ENCODE assay signal across 20 cellular contexts in genomic region chr17:19269641-19270040, GRCh38. TPM values are rescaled to one million over a fixed set of nuclear protein-coding genes. Genes with fewer than 3 reads are reported as not detected.
A peak's percentile ranks its signal among the peaks of the same experiment; 100 is the strongest.
DNase-seq lines count a peak whose midpoint lies in the region; ATAC-seq and TF ChIP-seq lines count a peak whose summit lies in the region.
"Had no signal": no experiment of that assay in that cellular context is flagged by ENCODE, and none has a peak within 500 bp of the region (broad histone marks: within the 10 kb centered on the region; RNA-seq: fewer than 3 reads in every experiment).

No MANE protein-coding gene starts in this region.

- peak in 1 of 5 donors; percentile 13 for DNase-seq in heart left ventricle
- DNase-seq in cardiac septum (ENCODE audit: low spot score): no peak
- no peak for DNase-seq in esophagus muscularis mucosa (ENCODE audit: extremely low spot score)
- no peak for DNase-seq in upper lobe of left lung
- DNase-seq in activated T-helper 1 cell treated with anti-CD3 and anti-CD28 coated beads, Interleukin-12 subunit alpha, Interleukin-12 subunit beta, Interleukin-2, Interleukin-4 antibody, amounts not matched to agents 30 ng/mL and 10 ng/mL and 1 ng/mL, durations not matched to agents 14 hours and 24 hours and 36 hours (ENCODE audit: low spot score): no peak
- DNase-seq in HuH-7.5 (ENCODE audit: low spot score): no peak
- DNase-seq: activated CD4-positive, CD25-positive, alpha-beta regulatory T cell treated with anti-CD3 and anti-CD28 coated beads, Interleukin-2, amount 50 U/mL, for 72 hours; activated naive CD4-positive, alpha-beta T cell treated with anti-CD3 and anti-CD28 coated beads for 36 hours; activated T-cell treated with anti-CD3 and anti-CD28 coated beads, Interleukin-2, amount 50 U/mL, for 4 hours; anterior cingulate cortex; BE2C; Calu3; HCEC 1CT; immature natural killer cell; NCI-H1417 treated with DMSO at 0.1 percent for 48 hours; NCI-H2107; NCI-H510A treated with DMSO at 0.1 percent for 48 hours had no signal

- TF ChIP-seq CTCF in heart left ventricle (IDR thresholded peaks at IDR 0.05) (no peak), esophagus muscularis mucosa (IDR thresholded peaks at IDR 0.05) (no peak), neutrophil (IDR thresholded peaks at IDR 0.05) (no peak), upper lobe of left lung (IDR thresholded peaks at IDR 0.05) (no peak)

- H3K27ac Mint-ChIP-seq in activated T-helper 1 cell treated with anti-CD3 and anti-CD28 coated beads, Interleukin-12 subunit alpha, Interleukin-12 subunit beta, Interleukin-2, Interleukin-4 antibody, amounts not matched to agents 30 ng/mL and 10 ng/mL and 1 ng/mL, durations not matched to agents 14 hours and 24 hours and 36 hours: no peak overlapping the region
- H3K27ac Mint-ChIP-seq: activated naive CD4-positive, alpha-beta T cell treated with anti-CD3 and anti-CD28 coated beads for 36 hours; immature natural killer cell; stimulated activated memory B cell treated with anti-CD40 and anti-IgM and Interleukin-4, amounts not matched to agents 10 μg/mL and 1 μg/mL and 100 μg/mL, for 72 hours had no signal

- no peaks in the 10 kb centered on the region for H3K9me3 Mint-ChIP-seq in activated T-helper 1 cell treated with anti-CD3 and anti-CD28 coated beads, Interleukin-12 subunit alpha, Interleukin-12 subunit beta, Interleukin-2, Interleukin-4 antibody, amounts not matched to agents 30 ng/mL and 10 ng/mL and 1 ng/mL, durations not matched to agents 14 hours and 24 hours and 36 hours
- H3K9me3 Mint-ChIP-seq: activated naive CD4-positive, alpha-beta T cell treated with anti-CD3 and anti-CD28 coated beads for 36 hours; activated T-cell treated with anti-CD3 and anti-CD28 coated beads, Interleukin-2, amount 50 U/mL, for 4 hours; immature natural killer cell; stimulated activated memory B cell treated with anti-CD40 and anti-IgM and Interleukin-4, amounts not matched to agents 10 μg/mL and 1 μg/mL and 100 μg/mL, for 72 hours had no signal

- intact Hi-C loops in heart left ventricle (cut with DNase I) (loop anchor here in 2 of 10 donors (2.0 kb wide), 2 partner anchors 17 to 19 kb away; no protein-coding TSS in a partner anchor), cardiac septum (cut with DNase I) (loop anchor here (5.0 kb wide), 1 partner anchor 48 kb away; no protein-coding TSS in a partner anchor), esophagus muscularis mucosa (cut with DNase I) (no loop called here)
- intact Hi-C loops in activated T-helper 1 cell treated with anti-CD3 and anti-CD28 coated beads, Interleukin-12 subunit alpha, Interleukin-12 subunit beta, Interleukin-2, Interleukin-4 antibody, amounts not matched to agents 30 ng/mL and 10 ng/mL and 1 ng/mL, durations not matched to agents 14 hours and 24 hours and 36 hours (cut with micrococcal nuclease): no loop called here

- no peak overlapping the region for H3K4me3 ChIP-seq in heart left ventricle
- no peak overlapping the region for H3K4me3 ChIP-seq in esophagus muscularis mucosa
- H3K4me3 ChIP-seq in neutrophil (ENCODE audit: low read depth in 1 of 2, low read length in 1 of 2): peak overlapping the region; percentile 31 to 39
- no peak overlapping the region for H3K4me3 ChIP-seq in upper lobe of left lung

- ATAC-seq in heart left ventricle (no peak), upper lobe of left lung (ENCODE audit: low FRiP score in 2 of 2) (no peak), GM19395 (IDR thresholded peaks at IDR 0.05; ENCODE audit: unreplicated experiment) (no peak)
- ATAC-seq: activated T-cell treated with anti-CD3 and anti-CD28 coated beads, Interleukin-2, amount 50 U/mL, for 4 hours; stimulated activated memory B cell treated with anti-CD40 and anti-IgM and Interleukin-4, amounts not matched to agents 10 μg/mL and 1 μg/mL and 100 μg/mL, for 72 hours had no signal

- TF ChIP-seq POLR2A in heart left ventricle (IDR thresholded peaks at IDR 0.05): no peak
- TF ChIP-seq POLR2A in esophagus muscularis mucosa (IDR thresholded peaks at IDR 0.05; ENCODE audit: low read depth): no peak
- no peak for TF ChIP-seq POLR2A in upper lobe of left lung (IDR thresholded peaks at IDR 0.05)

- no peaks in the 10 kb centered on the region for H3K27me3 ChIP-seq in heart left ventricle
- H3K27me3 ChIP-seq in esophagus muscularis mucosa: no peaks in the 10 kb centered on the region
- peaks cover 32% of the 10 kb centered on the region for H3K27me3 ChIP-seq in neutrophil
- no peaks in the 10 kb centered on the region for H3K27me3 ChIP-seq in upper lobe of left lung
- H3K27me3 ChIP-seq: BE2C had no signal

- no peaks in the 10 kb centered on the region for H3K36me3 Mint-ChIP-seq in activated T-helper 1 cell treated with anti-CD3 and anti-CD28 coated beads, Interleukin-12 subunit alpha, Interleukin-12 subunit beta, Interleukin-2, Interleukin-4 antibody, amounts not matched to agents 30 ng/mL and 10 ng/mL and 1 ng/mL, durations not matched to agents 14 hours and 24 hours and 36 hours (ENCODE audit: low read depth)
- H3K36me3 Mint-ChIP-seq: immature natural killer cell; stimulated activated memory B cell treated with anti-CD40 and anti-IgM and Interleukin-4, amounts not matched to agents 10 μg/mL and 1 μg/mL and 100 μg/mL, for 72 hours had no signal

- no peak overlapping the region for H3K4me3 Mint-ChIP-seq in activated T-helper 1 cell treated with anti-CD3 and anti-CD28 coated beads, Interleukin-12 subunit alpha, Interleukin-12 subunit beta, Interleukin-2, Interleukin-4 antibody, amounts not matched to agents 30 ng/mL and 10 ng/mL and 1 ng/mL, durations not matched to agents 14 hours and 24 hours and 36 hours
- H3K4me3 Mint-ChIP-seq: activated naive CD4-positive, alpha-beta T cell treated with anti-CD3 and anti-CD28 coated beads for 36 hours; activated T-cell treated with anti-CD3 and anti-CD28 coated beads, Interleukin-2, amount 50 U/mL, for 4 hours; immature natural killer cell; stimulated activated memory B cell treated with anti-CD40 and anti-IgM and Interleukin-4, amounts not matched to agents 10 μg/mL and 1 μg/mL and 100 μg/mL, for 72 hours had no signal

- H3K27ac ChIP-seq in heart left ventricle (peak overlapping the region; percentile 7 to 88 (median 74)), esophagus muscularis mucosa (replicated peaks in 1 of 4) (peak overlapping the region in 3 of 4 donors; percentile 37 to 43 (median 40)), neutrophil (peak overlapping the region; percentile 85), upper lobe of left lung (peak overlapping the region; percentile 41 to 69 (median 52))

- peaks cover 18 to 96% (median 68%) of the 10 kb centered on the region in 12 donors for H3K4me1 ChIP-seq in heart left ventricle
- H3K4me1 ChIP-seq in esophagus muscularis mucosa: peaks cover 73 to 83% (median 77%) of the 10 kb centered on the region in 4 donors
- H3K4me1 ChIP-seq in neutrophil (ENCODE audit: control insufficient read depth in 1 of 2, insufficient read depth in 1 of 2, low read depth in 1 of 2, low read length in 1 of 2): peaks cover 36 to 42% of the 10 kb centered on the region in 2 experiments
- H3K4me1 ChIP-seq in upper lobe of left lung: peaks cover 48 to 65% (median 58%) of the 10 kb centered on the region in 4 donors

- H3K4me1 Mint-ChIP-seq in activated T-helper 1 cell treated with anti-CD3 and anti-CD28 coated beads, Interleukin-12 subunit alpha, Interleukin-12 subunit beta, Interleukin-2, Interleukin-4 antibody, amounts not matched to agents 30 ng/mL and 10 ng/mL and 1 ng/mL, durations not matched to agents 14 hours and 24 hours and 36 hours (ENCODE audit: low read depth): peaks cover 7% of the 10 kb centered on the region
- H3K4me1 Mint-ChIP-seq: immature natural killer cell had no signal

- no peaks in the 10 kb centered on the region for H3K9me3 ChIP-seq in heart left ventricle
- H3K9me3 ChIP-seq in esophagus muscularis mucosa: no peaks in the 10 kb centered on the region
- H3K9me3 ChIP-seq in neutrophil: no peaks in the 10 kb centered on the region
- H3K9me3 ChIP-seq in upper lobe of left lung: no peaks in the 10 kb centered on the region
- H3K9me3 ChIP-seq: BE2C had no signal

- H3K36me3 ChIP-seq in heart left ventricle (peaks cover 0 to 8% (median 0%) of the 10 kb centered on the region in 9 donors), esophagus muscularis mucosa (peaks cover 0 to 8% (median 0%) of the 10 kb centered on the region in 4 donors), neutrophil (no peaks in the 10 kb centered on the region), upper lobe of left lung (peaks cover 0 to 5% (median 0%) of the 10 kb centered on the region in 4 donors)
- H3K36me3 ChIP-seq: BE2C had no signal

- peaks cover 17% of the 10 kb centered on the region for H3K27me3 Mint-ChIP-seq in activated T-helper 1 cell treated with anti-CD3 and anti-CD28 coated beads, Interleukin-12 subunit alpha, Interleukin-12 subunit beta, Interleukin-2, Interleukin-4 antibody, amounts not matched to agents 30 ng/mL and 10 ng/mL and 1 ng/mL, durations not matched to agents 14 hours and 24 hours and 36 hours (ENCODE audit: insufficient read depth)
- H3K27me3 Mint-ChIP-seq: stimulated activated memory B cell treated with anti-CD40 and anti-IgM and Interleukin-4, amounts not matched to agents 10 μg/mL and 1 μg/mL and 100 μg/mL, for 72 hours had no signal

- TF ChIP-seq EP300 in esophagus muscularis mucosa (IDR thresholded peaks at IDR 0.05) (no peak), upper lobe of left lung (IDR thresholded peaks at IDR 0.05) (no peak)

- 47 to 63% (median 56%) methylated on average over 3 of the region's 3 CpGs for WGBS in heart left ventricle, 4 donors
- 65% methylated on average over 3 of the region's 3 CpGs for WGBS in esophagus muscularis mucosa
- WGBS in upper lobe of left lung, 2 donors: 54 to 55% methylated on average over 3 of the region's 3 CpGs

RNA-seq across cellular contexts. Expression of gene EPN2, which starts 32.5 kb away (rescaled TPM):
- total RNA-seq in heart left ventricle (100 to 1,000 TPM in 1 of 9 donors, 10 to 100 TPM in 8; 43.9 to 114 (median 73.9) TPM), cardiac septum (78.4 TPM), esophagus muscularis mucosa (10 to 100 TPM; 26.5 to 49.2 (median 38.9) TPM), upper lobe of left lung (10 to 100 TPM; 26.3 to 64.5 (median 47.9) TPM)
- 10 to 100 TPM; 26.4 to 37.9 TPM for polyA plus RNA-seq in heart left ventricle
- total RNA-seq in activated T-helper 1 cell treated with anti-CD3 and anti-CD28 coated beads, Interleukin-12 subunit alpha, Interleukin-12 subunit beta, Interleukin-2, Interleukin-4 antibody, amounts not matched to agents 30 ng/mL and 10 ng/mL and 1 ng/mL, durations not matched to agents 14 hours and 24 hours and 36 hours: 7.0 and 9.3 TPM in 2 replicates

Comparison
In these comparisons a context has a peak if more than half of its experiments do, and no peak if none do; other contexts are left out.
1. H3K4me3 ChIP-seq: peak in neutrophil (2 of 2); none in heart left ventricle (0 of 12), esophagus muscularis mucosa (0 of 4) and upper lobe of left lung (0 of 4).
2. Peak in every context shown above with its lines, with median percentiles within 50 percentile points of each other: H3K27ac ChIP-seq.